28 cellular contexts compared by ENCODE assay signal in genomic region chr3:185864767-185865166, GRCh38.
"Had no signal": no experiment of that assay in that cellular context is flagged by ENCODE, and none has a peak within 500 bp of the region (broad histone marks: within the 10 kb centered on the region; RNA-seq: fewer than 3 reads in every experiment).

No MANE protein-coding gene starts in this region.

- H3K4me1 ChIP-seq: stomach, suprapubic skin, testis, thyroid gland, tibial artery, tibial nerve, upper lobe of left lung, upper lobe of right lung, uterus, vagina had no signal

- H3K9me3 ChIP-seq: stomach, suprapubic skin, testis, thoracic aorta, thyroid gland, tibial artery, transverse colon, upper lobe of left lung, upper lobe of right lung, uterus, vagina had no signal

- ATAC-seq: stimulated activated effector memory CD8-positive, alpha-beta T cell treated with anti-CD3 and anti-CD28 coated beads, Interleukin-12 subunit alpha, Interleukin-12 subunit beta, amount 100 ng/mL, for 72 hours; stimulated activated memory B cell treated with anti-CD40 and anti-IgM and Interleukin-4, amounts not matched to agents 10 μg/mL and 1 μg/mL and 100 μg/mL, for 72 hours; stimulated activated naive B cell treated with anti-CD40 and anti-IgM and Interleukin-4, amounts not matched to agents 10 μg/mL and 1 μg/mL and 100 μg/mL, for 72 hours; stimulated activated naive CD8-positive, alpha-beta T cell treated with anti-CD3 and anti-CD28 coated beads, Interleukin-15, amount 100 ng/mL, for 72 hours; stimulated activated naive CD8-positive, alpha-beta T cell treated with anti-CD3 and anti-CD28 coated beads, Interleukin-15, Interleukin-2, amounts not matched to agents 100 U/mL and 50 U/mL, for 24 hours; upper lobe of right lung had no signal

- H3K27me3 ChIP-seq: stomach, suprapubic skin, testis, thyroid gland, tibial artery, tibial nerve, transverse colon, upper lobe of left lung, upper lobe of right lung, uterus, vagina had no signal

- H3K36me3 Mint-ChIP-seq: stimulated activated effector memory CD8-positive, alpha-beta T cell treated with anti-CD3 and anti-CD28 coated beads, Interleukin-12 subunit alpha, Interleukin-12 subunit beta, amount 100 ng/mL, for 72 hours; stimulated activated memory B cell treated with anti-CD40 and anti-IgM and Interleukin-4, amounts not matched to agents 10 μg/mL and 1 μg/mL and 100 μg/mL, for 72 hours; stimulated activated naive B cell treated with anti-CD40 and anti-IgM and Interleukin-4, amounts not matched to agents 10 μg/mL and 1 μg/mL and 100 μg/mL, for 72 hours; type B pancreatic cell had no signal

- FAIRE-seq: urothelium cell line had no signal

- H3K27ac ChIP-seq: stomach, suprapubic skin, testis, thoracic aorta, thyroid gland, tibial artery, tibial nerve, transverse colon, upper lobe of left lung, upper lobe of right lung, uterus, vagina had no signal

- H3K4me3 ChIP-seq: stomach, suprapubic skin, testis, thoracic aorta, thyroid gland, tibial artery, tibial nerve, transverse colon, upper lobe of left lung, upper lobe of right lung, uterus, vagina had no signal

- H3K27ac Mint-ChIP-seq: stimulated activated effector memory CD8-positive, alpha-beta T cell treated with anti-CD3 and anti-CD28 coated beads, Interleukin-12 subunit alpha, Interleukin-12 subunit beta, amount 100 ng/mL, for 72 hours; stimulated activated memory B cell treated with anti-CD40 and anti-IgM and Interleukin-4, amounts not matched to agents 10 μg/mL and 1 μg/mL and 100 μg/mL, for 72 hours; stimulated activated naive CD8-positive, alpha-beta T cell treated with anti-CD3 and anti-CD28 coated beads, Interleukin-15, amount 100 ng/mL, for 72 hours; stimulated activated naive CD8-positive, alpha-beta T cell treated with anti-CD3 and anti-CD28 coated beads, Interleukin-15, Interleukin-2, amounts not matched to agents 100 ng/mL and 50 ng/mL, for 24 hours; type B pancreatic cell had no signal

- DNase-seq: stimulated activated CD4-positive, alpha-beta T cell treated with anti-CD3 and anti-CD28 coated beads, Interleukin-2, amount 100 ng/mL, for 48 hours; stimulated activated CD4-positive, alpha-beta T cell treated with anti-CD3 and anti-CD28 coated beads, Interleukin-4, amount 100 ng/mL, for 1 hour; stimulated activated CD4-positive, alpha-beta T cell treated with anti-CD3 and anti-CD28 coated beads, Interleukin-4, amount 100 ng/mL, for 24 hours; stimulated activated CD4-positive, alpha-beta T cell treated with anti-CD3 and anti-CD28 coated beads, Interleukin-4, amount 100 ng/mL, for 4 hours; stimulated activated CD8-positive, alpha-beta memory T cell treated with anti-CD3 and anti-CD28 coated beads, Interleukin-4, amount 100 ng/mL, for 48 hours; stimulated activated naive B cell treated with anti-CD40 and anti-IgM and Interleukin-4, amounts not matched to agents 10 μg/mL and 1 μg/mL and 100 μg/mL, for 72 hours; stimulated activated naive CD4-positive, alpha-beta T cell; stimulated activated naive CD4-positive, alpha-beta T cell treated with Interleukin-2 at 50 U/mL for 16 hours; stimulated activated naive CD8-positive, alpha-beta T cell treated with anti-CD3 and anti-CD28 coated beads, Interleukin-15, amount 100 ng/mL, for 72 hours; stimulated activated naive CD8-positive, alpha-beta T cell treated with anti-CD3 and anti-CD28 coated beads, Interleukin-15, Interleukin-2, amounts not matched to agents 100 U/mL and 50 U/mL, for 24 hours; stomach; testis; thyroid gland; tibial artery; transverse colon; trophoblast cell; upper lobe of left lung; upper lobe of right lung; uterus had no signal

- H3K36me3 ChIP-seq: stomach, suprapubic skin, thoracic aorta, thyroid gland, tibial artery, tibial nerve, transverse colon, upper lobe of left lung, upper lobe of right lung, uterus, vagina had no signal

- H3K9me3 Mint-ChIP-seq: stimulated activated effector memory CD8-positive, alpha-beta T cell treated with anti-CD3 and anti-CD28 coated beads, Interleukin-12 subunit alpha, Interleukin-12 subunit beta, amount 100 ng/mL, for 72 hours; stimulated activated memory B cell treated with anti-CD40 and anti-IgM and Interleukin-4, amounts not matched to agents 10 μg/mL and 1 μg/mL and 100 μg/mL, for 72 hours; stimulated activated naive B cell treated with anti-CD40 and anti-IgM and Interleukin-4, amounts not matched to agents 10 μg/mL and 1 μg/mL and 100 μg/mL, for 72 hours; stimulated activated naive CD8-positive, alpha-beta T cell treated with anti-CD3 and anti-CD28 coated beads, Interleukin-15, amount 100 ng/mL, for 72 hours; stimulated activated naive CD8-positive, alpha-beta T cell treated with anti-CD3 and anti-CD28 coated beads, Interleukin-15, Interleukin-2, amounts not matched to agents 100 ng/mL and 50 ng/mL, for 24 hours had no signal

- H3K4me1 Mint-ChIP-seq: stimulated activated effector memory CD8-positive, alpha-beta T cell treated with anti-CD3 and anti-CD28 coated beads, Interleukin-12 subunit alpha, Interleukin-12 subunit beta, amount 100 ng/mL, for 72 hours; stimulated activated memory B cell treated with anti-CD40 and anti-IgM and Interleukin-4, amounts not matched to agents 10 μg/mL and 1 μg/mL and 100 μg/mL, for 72 hours; stimulated activated naive B cell treated with anti-CD40 and anti-IgM and Interleukin-4, amounts not matched to agents 10 μg/mL and 1 μg/mL and 100 μg/mL, for 72 hours; stimulated activated naive CD8-positive, alpha-beta T cell treated with anti-CD3 and anti-CD28 coated beads, Interleukin-15, amount 100 ng/mL, for 72 hours had no signal

- H3K4me3 Mint-ChIP-seq: stimulated activated effector memory CD8-positive, alpha-beta T cell treated with anti-CD3 and anti-CD28 coated beads, Interleukin-12 subunit alpha, Interleukin-12 subunit beta, amount 100 ng/mL, for 72 hours; stimulated activated memory B cell treated with anti-CD40 and anti-IgM and Interleukin-4, amounts not matched to agents 10 μg/mL and 1 μg/mL and 100 μg/mL, for 72 hours; stimulated activated naive B cell treated with anti-CD40 and anti-IgM and Interleukin-4, amounts not matched to agents 10 μg/mL and 1 μg/mL and 100 μg/mL, for 72 hours; stimulated activated naive CD8-positive, alpha-beta T cell treated with anti-CD3 and anti-CD28 coated beads, Interleukin-15, amount 100 ng/mL, for 72 hours; stimulated activated naive CD8-positive, alpha-beta T cell treated with anti-CD3 and anti-CD28 coated beads, Interleukin-15, Interleukin-2, amounts not matched to agents 100 ng/mL and 50 ng/mL, for 24 hours; type B pancreatic cell had no signal
